ENCODE assay signal across 8 cellular contexts in the genomic region with DNA sequence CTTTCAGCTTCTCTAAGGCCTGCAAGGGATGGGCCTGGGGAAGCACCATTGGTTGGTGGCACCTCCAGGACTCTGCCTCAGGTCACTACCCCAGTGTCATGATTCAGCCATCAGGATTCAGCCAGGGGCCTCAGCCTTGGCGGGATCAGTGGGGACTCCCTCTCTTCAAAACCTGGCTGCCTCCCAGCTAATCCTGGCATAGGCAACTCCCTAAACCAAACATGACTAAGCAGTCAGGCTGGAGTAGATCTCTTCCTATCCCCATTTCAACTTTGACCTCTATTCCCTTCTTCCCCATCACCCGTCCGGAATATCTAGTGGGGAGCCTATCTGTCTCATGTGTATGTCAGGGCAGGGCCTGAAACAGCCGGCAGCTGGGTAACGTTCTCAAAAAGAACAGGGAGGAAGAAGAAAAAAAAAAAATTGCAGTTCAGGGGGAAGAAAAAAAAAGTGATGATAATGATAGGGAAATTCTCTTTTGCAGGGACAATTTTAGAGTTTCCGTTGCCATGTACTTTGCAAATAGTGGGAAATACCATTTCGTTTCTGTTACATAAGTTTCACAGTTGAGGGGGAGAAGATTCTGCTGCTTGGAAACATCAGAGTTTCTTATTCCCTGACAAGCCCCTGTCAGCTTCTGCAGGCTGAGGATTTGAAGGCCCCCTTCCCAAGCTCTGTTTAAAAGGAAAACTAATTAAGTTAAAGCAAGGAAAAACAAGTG. TPM values are rescaled to one million over a fixed set of nuclear protein-coding genes. Genes with fewer than 3 reads are reported as not detected.
DNase-seq lines count a peak whose midpoint lies in the region; ATAC-seq and TF ChIP-seq lines count a peak whose summit lies in the region.

No MANE protein-coding gene starts in this region.

- H3K4me3 ChIP-seq in OCI-LY3 (ENCODE audit: low read length) (peak overlapping the region; percentile 17), esophagus squamous epithelium (no peak overlapping the region)

- WGBS in esophagus squamous epithelium, 2 donors: 21 to 32% methylated on average over 7 of the region's 7 CpGs

- H3K9me3 Mint-ChIP-seq in Calu3 (ENCODE audit: low read depth, unreplicated experiment): no peaks in the 10 kb centered on the region

- no peak overlapping the region for H2AFZ ChIP-seq in OCI-LY3 (ENCODE audit: low read depth, low read length)

- H3K9ac ChIP-seq in OCI-LY3 (ENCODE audit: low read length): peak overlapping the region; percentile 13; the same call in 1 of the 2 replicates

- peaks cover 33% of the 10 kb centered on the region for H3K4me1 ChIP-seq in OCI-LY3 (ENCODE audit: low read length)
- H3K4me1 ChIP-seq in esophagus squamous epithelium: peaks cover 8 to 40% (median 23%) of the 10 kb centered on the region in 3 donors

- DNase-seq in Calu3 (peak; percentile 44), esophagus squamous epithelium (lab: John Stamatoyannopoulos, UW) (no peak), pons (ENCODE audit: low spot score) (peak; percentile 60), GM13976 (ENCODE audit: low spot score) (no peak), GDM1 (lab: John Stamatoyannopoulos, UW) (no peak)
- DNase-seq in stimulated activated CD4-positive, alpha-beta T cell treated with anti-CD3 and anti-CD28 coated beads, Interleukin-1b, Interleukin-23, amount 100 ng/mL, for 48 hours: no peak

- H3K36me3 Mint-ChIP-seq in Calu3 (ENCODE audit: insufficient read depth, unreplicated experiment): peaks cover 7% of the 10 kb centered on the region

- no peak overlapping the region for H3K27ac Mint-ChIP-seq in Calu3 (ENCODE audit: unreplicated experiment)

- H3K79me2 ChIP-seq in OCI-LY3 (ENCODE audit: low read length): no peaks in the 10 kb centered on the region; the same call in 1 of the 2 replicates

- peaks cover 14% of the 10 kb centered on the region for H3K4me1 Mint-ChIP-seq in Calu3 (ENCODE audit: low read depth, unreplicated experiment)

- H3K9me3 ChIP-seq in OCI-LY3 (ENCODE audit: insufficient read depth, low read length): no peaks in the 10 kb centered on the region
- H3K9me3 ChIP-seq in esophagus squamous epithelium: no peaks in the 10 kb centered on the region

- intact Hi-C loops in Calu3 (cut with micrococcal nuclease; ENCODE audit: unreplicated experiment) (no loop called here), esophagus squamous epithelium (cut with DNase I) (no loop called here)

- no TSS peak for BruUV-seq in Calu3 (replicated peaks; lab: Mats Ljungman, UMichigan)

- H3K27ac ChIP-seq in OCI-LY3 (ENCODE audit: low read length) (peak overlapping the region; percentile 24), esophagus squamous epithelium (peak overlapping the region in 3 of 4 donors; percentile 20 to 84 (median 45))

- no peak for ATAC-seq in HG03025 (IDR thresholded peaks at IDR 0.05; ENCODE audit: low FRiP score, unreplicated experiment)

- TF ChIP-seq CTCF in Calu3 (IDR thresholded peaks at IDR 0.05; ENCODE audit: unreplicated experiment) (no peak), OCI-LY3 (IDR thresholded peaks at IDR 0.05; ENCODE audit: low read depth, low read length) (no peak), esophagus squamous epithelium (IDR thresholded peaks at IDR 0.05) (no peak), GM13976 (IDR thresholded peaks at IDR 0.05; ENCODE audit: borderline replicate concordance, control extremely low read depth, extremely low read depth, insufficient read depth, missing control alignments) (no peak)

- TF ChIP-seq POLR2A in esophagus squamous epithelium (IDR thresholded peaks at IDR 0.05): no peak

- H3K4me2 ChIP-seq in OCI-LY3 (ENCODE audit: low read length): peak overlapping the region; percentile 58

- CTCF ChIA-PET in Calu3 (lab: Charles Lee): interaction anchor here (0.6 to 0.8 kb wide), 2 partner anchors 81 to 1113 kb away, joined by 3 to 4 read pairs; no protein-coding TSS in a partner anchor

- H3K27me3 Mint-ChIP-seq in Calu3 (ENCODE audit: unreplicated experiment): peaks cover 67% of the 10 kb centered on the region

- in situ Hi-C loops in GM13976 (cut with MboI; ENCODE audit: low sequenced_read_pairs, unreplicated experiment): no loop called here

- H3K36me3 ChIP-seq in OCI-LY3 (replicated peaks; ENCODE audit: low read depth, low read length) (no peaks in the 10 kb centered on the region), esophagus squamous epithelium (no peaks in the 10 kb centered on the region)

- no peaks in the 10 kb centered on the region for H4K20me1 ChIP-seq in OCI-LY3 (ENCODE audit: insufficient read depth, low read length)

- H3K27me3 ChIP-seq in OCI-LY3 (ENCODE audit: low read depth, low read length) (peaks cover 6% of the 10 kb centered on the region), esophagus squamous epithelium (peaks cover 0 to 39% (median 3%) of the 10 kb centered on the region in 4 donors)

- H3K4me3 Mint-ChIP-seq in Calu3 (ENCODE audit: low read depth, unreplicated experiment): no peak overlapping the region

RNA-seq across cellular contexts. Expression of gene PREX1, which starts 4.1 kb away (rescaled TPM):
- 0.31 and 1.3 TPM in 2 replicates for total RNA-seq in Calu3 (2022)
- 10 to 100 TPM in 2 of 4 donors, 1 to 10 TPM in 2; 4.9 to 25.9 (median 8.9) TPM for total RNA-seq in esophagus squamous epithelium

Comparison
In these comparisons a context has a peak if more than half of its experiments do, and no peak if none do; other contexts are left out.
1. DNase-seq: peak in Calu3 (single experiment) and pons (single experiment); none in esophagus squamous epithelium (single experiment), GM13976 (single experiment), stimulated activated CD4-positive, alpha-beta T cell treated with anti-CD3 and anti-CD28 coated beads, Interleukin-1b, Interleukin-23, amount 100 ng/mL, for 48 hours (single experiment) and GDM1 (single experiment).